ENCODE assay signal across 8 cellular contexts in the genomic region with DNA sequence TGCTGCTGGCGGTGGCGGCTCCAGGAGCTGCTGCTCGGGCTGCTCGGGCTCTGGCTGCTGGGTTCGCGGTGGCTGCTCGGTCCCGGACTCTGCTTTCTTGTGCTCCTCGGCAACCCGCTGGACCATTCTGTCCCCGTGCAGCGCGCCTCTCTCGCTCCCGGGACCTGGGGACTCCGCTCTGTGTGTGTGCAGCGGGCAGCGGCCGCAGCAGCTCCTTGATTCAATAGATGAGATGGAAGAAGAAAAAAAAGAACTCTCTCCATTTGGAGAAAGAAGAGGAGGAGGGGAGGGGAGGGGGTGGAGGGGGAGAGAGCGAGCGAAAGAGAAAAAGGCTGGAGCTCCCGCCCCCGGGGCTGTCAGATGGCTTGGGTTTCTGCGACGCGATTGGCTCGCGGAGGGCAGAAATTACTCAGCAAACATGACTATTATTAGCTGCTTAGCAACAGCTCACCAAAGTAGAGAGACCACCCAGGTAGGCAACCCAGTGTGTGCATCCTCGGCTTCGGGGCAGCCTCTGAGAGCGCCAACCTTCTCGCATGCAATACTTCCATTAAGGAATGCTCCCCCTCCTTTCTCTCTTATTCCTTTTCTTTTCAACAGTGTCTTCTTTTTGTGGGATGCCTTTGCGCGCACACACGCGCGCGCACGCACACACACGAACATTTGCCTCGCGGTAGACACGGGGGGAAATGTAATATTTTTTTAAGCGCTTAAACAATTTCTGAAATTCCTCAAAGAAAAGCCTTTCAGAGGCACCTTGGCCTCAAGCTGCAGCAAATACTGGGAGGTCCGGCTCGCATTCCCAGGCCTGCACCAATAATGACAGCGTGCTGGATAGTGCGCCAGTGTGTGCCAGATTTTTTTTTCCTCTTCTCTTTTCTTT. TPM values are rescaled to one million over a fixed set of nuclear protein-coding genes. Genes with fewer than 3 reads are reported as not detected.
DNase-seq lines count a peak whose midpoint lies in the region; ATAC-seq, FAIRE-seq and TF ChIP-seq lines count a peak whose summit lies in the region.

No MANE protein-coding gene starts in this region.

- no peak overlapping the region for H2AK5ac ChIP-seq in mesendoderm (ENCODE audit: low read length)

- peak overlapping the region; percentile 75 for H3K4ac ChIP-seq in mesendoderm (ENCODE audit: low read depth, low read length)

- no peak overlapping the region for H2BK15ac ChIP-seq in mesendoderm (replicated peaks; ENCODE audit: low read depth)

- H2AFZ ChIP-seq in endothelial cell of umbilical vein (ENCODE audit: low read depth, low read length): peak overlapping the region; percentile 84

- H3K9me3 ChIP-seq in endothelial cell of umbilical vein (replicated peaks; ENCODE audit: control insufficient read depth, insufficient read depth, low read length): no peaks in the 10 kb centered on the region

- no peaks in the 10 kb centered on the region for H3K36me3 Mint-ChIP-seq in stimulated activated memory B cell treated with anti-CD40 and anti-IgM and Interleukin-4, amounts not matched to agents 10 μg/mL and 1 μg/mL and 100 μg/mL, for 72 hours

- peaks cover 48% of the 10 kb centered on the region for H3K4me1 Mint-ChIP-seq in stimulated activated memory B cell treated with anti-CD40 and anti-IgM and Interleukin-4, amounts not matched to agents 10 μg/mL and 1 μg/mL and 100 μg/mL, for 72 hours

- BruUV-seq in endothelial cell of umbilical vein (replicated peaks; lab: Mats Ljungman, UMichigan): no TSS peak

- H3K18ac ChIP-seq in mesendoderm (ENCODE audit: low read length): peak overlapping the region; percentile 96

- no peak for TF ChIP-seq CTCF in endothelial cell of umbilical vein (IDR thresholded peaks at IDR 0.05; ENCODE audit: extremely low read depth in 1 of 2, insufficient read depth in 1 of 2, low read depth in 1 of 2, low read length in 2 of 2)

- peak; percentile 87 for FAIRE-seq in endothelial cell of umbilical vein (lab: Jason Lieb, UNC)

- POLR2A ChIA-PET in endothelial cell of umbilical vein (lab: Charles Lee): no interaction called here

- peaks cover 77% of the 10 kb centered on the region for H3K27me3 Mint-ChIP-seq in stimulated activated memory B cell treated with anti-CD40 and anti-IgM and Interleukin-4, amounts not matched to agents 10 μg/mL and 1 μg/mL and 100 μg/mL, for 72 hours

- peak; percentile 34 for ATAC-seq in GM19043 (IDR thresholded peaks at IDR 0.05; ENCODE audit: low read depth, unreplicated experiment)
- ATAC-seq in HG03575 (IDR thresholded peaks at IDR 0.05; ENCODE audit: extremely low read depth, insufficient number of reproducible peaks, low FRiP score, unreplicated experiment): peak; percentile 42
- ATAC-seq in stimulated activated memory B cell treated with anti-CD40 and anti-IgM and Interleukin-4, amounts not matched to agents 10 μg/mL and 1 μg/mL and 100 μg/mL, for 72 hours: no peak

- peaks cover 2% of the 10 kb centered on the region for H3K79me1 ChIP-seq in mesendoderm (ENCODE audit: low read length)

- H3K56ac ChIP-seq in mesendoderm (ENCODE audit: low read length): peak overlapping the region; percentile 96

- H3K4me2 ChIP-seq in endothelial cell of umbilical vein (ENCODE audit: insufficient read depth, low read length): peak overlapping the region; percentile 100
- H3K4me2 ChIP-seq in mesendoderm (ENCODE audit: low read length): peak overlapping the region; percentile 84

- no peaks in the 10 kb centered on the region for H3K9me1 ChIP-seq in endothelial cell of umbilical vein (replicated peaks; ENCODE audit: control insufficient read depth, extremely low read depth, insufficient read depth, low read length)

- dilution Hi-C loops in endothelial cell of umbilical vein (cut with MboI; ENCODE audit: extremely low pct_ligation_motif_present, low sequenced_read_pairs): no loop called here

- H3K4me1 ChIP-seq in endothelial cell of umbilical vein (ENCODE audit: control insufficient read depth, extremely low read depth, insufficient read depth, low read length): peaks cover 25% of the 10 kb centered on the region
- peaks cover 17% of the 10 kb centered on the region for H3K4me1 ChIP-seq in mesendoderm (ENCODE audit: control insufficient read depth, low read depth, low read length)

- H3K9me3 Mint-ChIP-seq in stimulated activated memory B cell treated with anti-CD40 and anti-IgM and Interleukin-4, amounts not matched to agents 10 μg/mL and 1 μg/mL and 100 μg/mL, for 72 hours: peaks cover 3% of the 10 kb centered on the region

- H2BK5ac ChIP-seq in mesendoderm (ENCODE audit: low read length): no peak overlapping the region

- H3K9ac ChIP-seq in endothelial cell of umbilical vein (replicated peaks; ENCODE audit: extremely low read depth, insufficient read depth, low read length) (peak overlapping the region; percentile 86), mesendoderm (ENCODE audit: low read length) (peak overlapping the region; percentile 93)

- no peaks in the 10 kb centered on the region for H3K79me2 ChIP-seq in endothelial cell of umbilical vein (ENCODE audit: control insufficient read depth, insufficient read depth, low read length)
- peaks cover 4% of the 10 kb centered on the region for H3K79me2 ChIP-seq in mesendoderm (ENCODE audit: control insufficient read depth, insufficient read depth, low read length)

- H3K36me3 ChIP-seq in endothelial cell of umbilical vein (ENCODE audit: control insufficient read depth in 2 of 2, extremely low read depth in 1 of 2, insufficient read depth in 2 of 2, low read length in 2 of 2) (no peaks in the 10 kb centered on the region), mesendoderm (ENCODE audit: control insufficient read depth, insufficient read depth, low read length) (no peaks in the 10 kb centered on the region)

- peak overlapping the region; percentile 74 to 98 (median 94) for H3K4me3 ChIP-seq in endothelial cell of umbilical vein (replicated peaks in 1 of 3; ENCODE audit: insufficient read depth in 1 of 3, low read depth in 1 of 3, low read length in 3 of 3)
- H3K4me3 ChIP-seq in mesendoderm (ENCODE audit: low read length): peak overlapping the region; percentile 80

- H3K27me3 ChIP-seq in endothelial cell of umbilical vein (ENCODE audit: control insufficient read depth in 2 of 2, insufficient read depth in 2 of 2, low read length in 2 of 2): no peaks in the 10 kb centered on the region
- peaks cover 6% of the 10 kb centered on the region for H3K27me3 ChIP-seq in mesendoderm (ENCODE audit: insufficient read depth, low read length, poor library complexity)

- intact Hi-C loops in endothelial cell of umbilical vein (cut with micrococcal nuclease): loop anchor here (1.0 to 5.0 kb wide), 5 partner anchors 218 to 553 kb away; partner anchors contain the start of gene ERCC6L2

- H4K8ac ChIP-seq in mesendoderm (ENCODE audit: low read depth, low read length): no peak overlapping the region

- H3K4me3 Mint-ChIP-seq in stimulated activated memory B cell treated with anti-CD40 and anti-IgM and Interleukin-4, amounts not matched to agents 10 μg/mL and 1 μg/mL and 100 μg/mL, for 72 hours: peak overlapping the region; percentile 84

- H3K27ac ChIP-seq in endothelial cell of umbilical vein (ENCODE audit: insufficient read depth, low read depth, low read length) (peak overlapping the region; percentile 83), mesendoderm (ENCODE audit: low read depth, low read length) (peak overlapping the region; percentile 94)

- H4K5ac ChIP-seq in mesendoderm (ENCODE audit: low read length): no peak overlapping the region

- WGBS in mesendoderm (ENCODE audit: extremely low coverage, insufficient coverage, low lambda C conversion rate): no CpG with 5 or more reads among the region's 48 CpGs

- no peak overlapping the region for H3K23ac ChIP-seq in mesendoderm (ENCODE audit: low read length)

- CTCF ChIA-PET in endothelial cell of umbilical vein (lab: Charles Lee): interaction anchor here (0.7 to 1.2 kb wide), 5 partner anchors 21 to 241 kb away, joined by 3 to 4 read pairs (median 3); no protein-coding TSS in a partner anchor

- DNase-seq in Ammon's horn (ENCODE audit: low spot score): peak; percentile 90
- peak; percentile 92 for DNase-seq in NCI-H82 (lab: John Stamatoyannopoulos, UW)
- DNase-seq in activated T-cell treated with anti-CD3 and anti-CD28 coated beads for 1 hour (ENCODE audit: low read depth): peak; percentile 53
- DNase-seq in endothelial cell of umbilical vein (ENCODE audit: low read depth, low spot score): peak; percentile 88
- peak; percentile 99 for DNase-seq in mesendoderm

- no peak overlapping the region for H3K27ac Mint-ChIP-seq in stimulated activated memory B cell treated with anti-CD40 and anti-IgM and Interleukin-4, amounts not matched to agents 10 μg/mL and 1 μg/mL and 100 μg/mL, for 72 hours

- no peak for TF ChIP-seq POLR2A in endothelial cell of umbilical vein (IDR thresholded peaks at IDR 0.05; ENCODE audit: low read depth, low read length)

- H4K20me1 ChIP-seq in endothelial cell of umbilical vein (replicated peaks; ENCODE audit: control insufficient read depth, extremely low read depth, insufficient read depth, low read length): no peaks in the 10 kb centered on the region

- H2BK120ac ChIP-seq in mesendoderm (ENCODE audit: low read depth, low read length): peak overlapping the region; percentile 48

TF ChIP-seq in endothelial cell of umbilical vein, 7 proteins besides CTCF, POLR2A, EP300 and RAD21 (continues in another document):
- no peak for TF ChIP-seq JUN (IDR thresholded peaks at IDR 0.05; ENCODE audit: borderline replicate concordance, insufficient read depth, insufficient read length, low read depth)
- TF ChIP-seq MYC (IDR thresholded peaks at IDR 0.05; ENCODE audit: low read depth, low read length): no peak
- TF ChIP-seq FOS (IDR thresholded peaks at IDR 0.05; ENCODE audit: borderline replicate concordance, insufficient read depth, low read length): no peak
- no peak for TF ChIP-seq MAX (IDR thresholded peaks at IDR 0.05; ENCODE audit: insufficient read depth, insufficient read length)
- no peak for TF ChIP-seq EZH2 (IDR thresholded peaks at IDR 0.05; ENCODE audit: borderline replicate concordance, low read depth, low read length, severe bottlenecking)
- no peak for TF ChIP-seq POLR2AphosphoS5 (IDR thresholded peaks at IDR 0.05; ENCODE audit: insufficient read depth, low read depth, low read length)

RNA-seq across cellular contexts. Expression of gene PTCH1, which starts 7.6 kb away (rescaled TPM):
- total RNA-seq in endothelial cell of umbilical vein: 12.1 and 14.4 TPM in 2 replicates
- polyA plus RNA-seq in endothelial cell of umbilical vein: 3.1 and 3.9 TPM in 2 replicates
- 2.9 and 3.3 TPM in 2 replicates for polyA plus RNA-seq in endothelial cell of umbilical vein (2011; cell fraction: cytosol; rRNA removed)
- 7.7 and 12.7 TPM in 2 replicates for polyA plus RNA-seq in endothelial cell of umbilical vein (2011; cell fraction: nucleus; rRNA removed)
- polyA plus RNA-seq in endothelial cell of umbilical vein (2012): 3.4 and 6.1 TPM in 2 replicates
- polyA minus RNA-seq in endothelial cell of umbilical vein: 9.7 and 10.4 TPM in 2 replicates
- polyA minus RNA-seq in endothelial cell of umbilical vein (2011; cell fraction: cytosol; rRNA and poly(A)+ RNA removed): 6.3 TPM
- 15.2 and 16.1 TPM in 2 replicates for polyA minus RNA-seq in endothelial cell of umbilical vein (2011; cell fraction: nucleus; rRNA and poly(A)+ RNA removed)
- polyA plus RNA-seq in mesendoderm (2013, experiment 1 of 2): 11.7 TPM
- 11.3 TPM for polyA plus RNA-seq in mesendoderm (2013, experiment 2 of 2)
